ENCODE assay signal across 8 cellular contexts in the genomic region with DNA sequence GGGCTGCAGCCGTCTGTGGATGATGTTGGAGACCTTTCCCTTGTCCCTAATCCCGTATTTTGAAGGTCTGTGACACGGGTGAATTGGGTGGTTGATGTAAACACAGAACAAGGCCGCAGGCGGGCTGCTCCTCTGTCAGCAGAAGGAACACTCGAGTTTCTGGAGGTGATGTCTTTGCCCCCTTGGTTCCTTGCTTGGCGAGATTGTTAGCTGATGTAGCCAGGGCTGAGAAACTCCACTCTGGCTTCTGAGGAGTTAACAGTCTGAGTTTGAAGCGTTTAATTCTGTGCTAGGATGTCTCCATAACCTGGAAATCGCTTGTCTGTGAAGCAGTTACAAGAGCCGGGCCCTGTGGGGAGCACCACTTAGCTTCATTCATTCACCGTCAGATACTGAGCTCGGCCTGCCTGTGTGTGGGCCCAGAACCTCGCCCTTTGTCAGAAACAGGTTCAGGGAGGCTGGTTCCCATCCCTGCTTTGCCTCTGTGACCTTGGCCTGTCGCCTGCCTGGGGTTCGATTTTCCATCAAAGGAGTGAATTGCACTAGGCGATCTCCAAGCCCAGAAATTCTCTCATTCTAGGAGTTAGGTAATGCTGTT. TPM values are rescaled to one million over a fixed set of nuclear protein-coding genes. Genes with fewer than 3 reads are reported as not detected.
DNase-seq lines count a peak whose midpoint lies in the region; ATAC-seq and TF ChIP-seq lines count a peak whose summit lies in the region.

No MANE protein-coding gene starts in this region.

- DNase-seq in RPMI7951 (ENCODE audit: low read depth) (peak; percentile 31), midbrain (lab: John Stamatoyannopoulos, UW) (peak; percentile 20), uterus (no peak), omental fat pad (ENCODE audit: low spot score) (no peak)
- DNase-seq in stimulated activated CD4-positive, alpha-beta T cell treated with anti-CD3 and anti-CD28 coated beads, Interleukin-2, amount 100 ng/mL, for 48 hours, result no peak

- peak overlapping the region; percentile 77 for H3K4me3 ChIP-seq in GM12875 (ENCODE audit: low read depth, low read length)
- peak overlapping the region; percentile 98 for H3K4me3 ChIP-seq in ectodermal cell (ENCODE audit: insufficient read depth, low read depth, low read length)
- peak overlapping the region; percentile 66 to 83 for H3K4me3 ChIP-seq in uterus

- 35% methylated on average over 16 of the region's 16 CpGs for WGBS in ectodermal cell, 2 experiments

- no peak for ATAC-seq in HG02884 (IDR thresholded peaks at IDR 0.05; ENCODE audit: unreplicated experiment)
- no peak for ATAC-seq in omental fat pad (ENCODE audit: low FRiP score)

- no peaks in the 10 kb centered on the region for H3K9me3 ChIP-seq in ectodermal cell (ENCODE audit: control insufficient read depth, low read length)
- H3K9me3 ChIP-seq in uterus, result no peaks in the 10 kb centered on the region

- TF ChIP-seq CTCF in GM12875 (IDR thresholded peaks at IDR 0.05; ENCODE audit: borderline replicate concordance, insufficient read depth, low read depth, low read length) (no peak), uterus (IDR thresholded peaks at IDR 0.05) (no peak), omental fat pad (IDR thresholded peaks at IDR 0.05) (no peak)

- no peak for TF ChIP-seq POLR2A in uterus (IDR thresholded peaks at IDR 0.05)

- H3K36me3 ChIP-seq in ectodermal cell (ENCODE audit: control insufficient read depth, insufficient read depth, low read length) (peaks cover 3% of the 10 kb centered on the region), uterus (no peaks in the 10 kb centered on the region)

- no peaks in the 10 kb centered on the region for H3K27me3 ChIP-seq in ectodermal cell (ENCODE audit: control insufficient read depth, insufficient read depth, low read length, poor library complexity, severe bottlenecking)
- H3K27me3 ChIP-seq in uterus, result no peaks in the 10 kb centered on the region

- H3K4me1 ChIP-seq in ectodermal cell (ENCODE audit: control insufficient read depth, insufficient read depth, low read length), result no peaks in the 10 kb centered on the region
- H3K4me1 ChIP-seq in uterus, result peaks cover 0 to 20% of the 10 kb centered on the region in 2 donors

- no peak overlapping the region for H3K27ac ChIP-seq in ectodermal cell (ENCODE audit: insufficient read depth, low read depth, low read length, poor library complexity, severe bottlenecking)
- peak overlapping the region; percentile 81 to 91 for H3K27ac ChIP-seq in uterus

- intact Hi-C loops in uterus (cut with DNase I; ENCODE audit: low total_unique reads), result no loop called here

RNA-seq across cellular contexts. Expression of a gene that starts 1.3 kb away (rescaled TPM):
- 6.7 and 16.3 TPM in 2 replicates for total RNA-seq in RPMI7951 (2014; rRNA removed; shearing (Covaris generic))
- 62.9 TPM for polyA plus RNA-seq in ectodermal cell (2013, experiment 1 of 4)
- polyA plus RNA-seq in ectodermal cell (2013, experiment 2 of 4), result 71.9 TPM
- polyA plus RNA-seq in ectodermal cell (2013, experiment 3 of 4), result 48.4 TPM
- polyA plus RNA-seq in ectodermal cell (2013, experiment 4 of 4), result 70.6 TPM
- total RNA-seq in uterus (100 to 1,000 TPM in 1 of 4 donors, 10 to 100 TPM in 3; 17.4 to 113 (median 77.8) TPM), omental fat pad (10 to 100 TPM; 27.3 to 73.3 (median 51.6) TPM)

RNA-seq across cellular contexts. Expression of a gene that starts 29.2 kb away (rescaled TPM):
- total RNA-seq in RPMI7951 (2014; rRNA removed; shearing (Covaris generic)), result 140 and 148 TPM in 2 replicates
- polyA plus RNA-seq in ectodermal cell (2013, experiment 1 of 4), result 235 TPM
- polyA plus RNA-seq in ectodermal cell (2013, experiment 2 of 4), result 241 TPM
- polyA plus RNA-seq in ectodermal cell (2013, experiment 3 of 4), result 159 TPM
- polyA plus RNA-seq in ectodermal cell (2013, experiment 4 of 4), result 177 TPM
- total RNA-seq in uterus (10 to 100 TPM; 10.6 to 59.0 (median 39.6) TPM), omental fat pad (10 to 100 TPM; 22.7 to 28.5 (median 23.8) TPM)

Comparison
In these comparisons a context has a peak if more than half of its experiments do, and no peak if none do; other contexts are left out.
1. DNase-seq: peak in RPMI7951 (single experiment) and midbrain (single experiment); none in uterus (0 of 2), stimulated activated CD4-positive, alpha-beta T cell treated with anti-CD3 and anti-CD28 coated beads, Interleukin-2, amount 100 ng/mL, for 48 hours (0 of 2) and omental fat pad (single experiment).
2. Peak in every context shown above with its lines, with median percentiles within 50 percentile points of each other: H3K4me3 ChIP-seq.